8 cellular contexts compared by ENCODE assay signal in genomic region chr7:101173752-101174244, GRCh38. TPM values are rescaled to one million over a fixed set of nuclear protein-coding genes. Genes with fewer than 3 reads are reported as not detected.
A peak's percentile ranks its signal among the peaks of the same experiment; 100 is the strongest.
DNase-seq lines count a peak whose midpoint lies in the region; ATAC-seq and TF ChIP-seq lines count a peak whose summit lies in the region.

No MANE protein-coding gene starts in this region.

- H3K36me3 ChIP-seq in Peyer's patch (no peaks in the 10 kb centered on the region), left lung (no peaks in the 10 kb centered on the region)

- H3K4me1 ChIP-seq in Peyer's patch: peaks cover 0 to 45% (median 30%) of the 10 kb centered on the region in 4 donors
- peaks cover 14 to 39% of the 10 kb centered on the region in 2 donors for H3K4me1 ChIP-seq in left lung

- H3K27me3 ChIP-seq in Peyer's patch (peaks cover 0 to 48% of the 10 kb centered on the region in 2 donors), left lung (peaks cover 98 to 100% of the 10 kb centered on the region in 2 donors)

- DNase-seq in ACHN (peak; percentile 77), Peyer's patch (peak; percentile 26 to 73 (median 70)), left lung (no peak), kidney glomerular epithelial cell (lab: John Stamatoyannopoulos, UW) (no peak)
- peak in 3 of 4 experiments; percentile 33 to 52 (median 46) for DNase-seq in activated naive CD4-positive, alpha-beta T cell (lab: John Stamatoyannopoulos, UW)

- H3K9me3 ChIP-seq in Peyer's patch (peaks cover 0 to 5% (median 0%) of the 10 kb centered on the region in 4 donors), left lung (no peaks in the 10 kb centered on the region)

- H3K4me3 ChIP-seq in Peyer's patch: peak overlapping the region in 1 of 4 donors; percentile 3
- no peak overlapping the region for H3K4me3 ChIP-seq in left lung

- TF ChIP-seq CTCF in Peyer's patch (IDR thresholded peaks at IDR 0.05) (no peak), left lung (IDR thresholded peaks at IDR 0.05) (no peak)

- TF ChIP-seq POLR2A in Peyer's patch (IDR thresholded peaks at IDR 0.05): no peak

- ATAC-seq in GM21825 (IDR thresholded peaks at IDR 0.05; ENCODE audit: unreplicated experiment) (peak; percentile 40), left lung (peak; percentile 55), HG02870 (IDR thresholded peaks at IDR 0.05; ENCODE audit: unreplicated experiment) (no peak), GM21528 (IDR thresholded peaks at IDR 0.05; ENCODE audit: low FRiP score, unreplicated experiment) (no peak)

- H3K27ac ChIP-seq in Peyer's patch (no peak overlapping the region), left lung (no peak overlapping the region)

- in situ Hi-C loops in ACHN (cut with HindIII; ENCODE audit: low pct_ligation_motif_present, low pct_unique_long_range_greater_than_20kb, low sequenced_read_pairs): no loop called here

- intact Hi-C loops in left lung (cut with DNase I): no loop called here

RNA-seq across cellular contexts. Expression of gene NAT16, which starts 6.3 kb away (rescaled TPM):
- total RNA-seq in Peyer's patch (1 to 10 TPM in 1 of 4 donors, not detected in 3; 1.0 TPM), left lung (not detected)

RNA-seq across cellular contexts. Expression of gene VGF, which starts 8.4 kb away (rescaled TPM):
- total RNA-seq in Peyer's patch: under 1 TPM in 1 of 4 donors, not detected in 3; 0.94 TPM
- total RNA-seq in left lung: not detected

RNA-seq across cellular contexts. Expression of gene AP1S1, which starts 19.5 kb away (rescaled TPM):
- total RNA-seq in Peyer's patch: 100 to 1,000 TPM in 2 of 4 donors, 10 to 100 TPM in 2; 53.6 to 136 (median 95.7) TPM
- 10 to 100 TPM; 39.4 to 48.7 TPM for total RNA-seq in left lung

RNA-seq across cellular contexts. Expression of gene MOGAT3, which starts 27.0 kb away (rescaled TPM):
- 100 to 1,000 TPM in 2 of 4 donors, 10 to 100 TPM in 1, not detected in 1; 91.4 to 195 (median 123) TPM for total RNA-seq in Peyer's patch
- total RNA-seq in left lung: not detected

RNA-seq across cellular contexts. Expression of gene PLOD3, which starts 43.6 kb away (rescaled TPM):
- total RNA-seq in Peyer's patch (100 to 1,000 TPM in 2 of 4 donors, 10 to 100 TPM in 2; 62.7 to 103 (median 83.7) TPM), left lung (100 to 1,000 TPM in 1 of 2 donors, 10 to 100 TPM in 1; 97.1 to 120 TPM)

Comparison
In these comparisons a context has a peak if more than half of its experiments do, and no peak if none do; other contexts are left out.
1. DNase-seq: peak in ACHN (single experiment), Peyer's patch (3 of 3) and activated naive CD4-positive, alpha-beta T cell (3 of 4); none in left lung (0 of 2) and kidney glomerular epithelial cell (single experiment).
2. ATAC-seq: peak in GM21825 (single experiment) and left lung (single experiment); none in HG02870 (single experiment) and GM21528 (single experiment).